Comparison of ENCODE assay signal across 20 cellular contexts in the genomic region with DNA sequence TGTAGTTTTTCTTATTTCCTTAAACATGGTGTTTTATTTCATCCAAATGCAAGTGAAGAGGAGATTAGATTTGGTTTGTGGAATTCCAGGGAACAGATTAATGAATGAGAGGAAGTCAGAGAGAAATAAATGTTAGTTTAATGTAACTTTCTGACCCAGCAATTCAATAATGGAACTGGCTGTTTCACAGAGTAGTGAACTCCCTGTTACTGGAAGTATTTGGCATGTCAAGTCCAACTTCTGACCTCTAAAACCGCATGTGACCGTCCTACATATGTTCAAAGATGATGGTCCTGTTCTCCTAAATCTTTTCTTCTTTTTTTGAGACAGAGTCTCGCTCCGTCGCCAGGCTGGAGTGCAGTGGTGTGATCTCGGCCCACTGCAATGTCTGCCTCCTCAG. TPM values are rescaled to one million over a fixed set of nuclear protein-coding genes. Genes with fewer than 3 reads are reported as not detected.
A peak's percentile ranks its signal among the peaks of the same experiment; 100 is the strongest.
DNase-seq lines count a peak whose midpoint lies in the region; ATAC-seq, FAIRE-seq and TF ChIP-seq lines count a peak whose summit lies in the region.
"Had no signal": no experiment of that assay in that cellular context is flagged by ENCODE, and none has a peak within 500 bp of the region (broad histone marks: within the 10 kb centered on the region; RNA-seq: fewer than 3 reads in every experiment).

No MANE protein-coding gene starts in this region.

- H3K4me3 ChIP-seq in IMR-90 (ENCODE audit: insufficient read depth, low read depth, low read length) (no peak overlapping the region), esophagus muscularis mucosa (no peak overlapping the region), osteoblast (ENCODE audit: insufficient read depth, low read length) (no peak overlapping the region)
- H3K4me3 ChIP-seq: GM23248 had no signal

- H2BK120ac ChIP-seq in IMR-90 (ENCODE audit: low read depth, low read length): no peak overlapping the region

- 0 out of 2 replicates have a peak overlapping the region, but pooled peaks have one; percentile 13 for H3K14ac ChIP-seq in IMR-90 (replicated peaks; ENCODE audit: low read depth, low read length)

- H4K91ac ChIP-seq in IMR-90 (ENCODE audit: insufficient read depth, low read depth, low read length): no peak overlapping the region

- H3K27ac ChIP-seq in IMR-90 (ENCODE audit: insufficient read depth, low read length) (no peak overlapping the region), esophagus muscularis mucosa (replicated peaks in 1 of 4) (peak overlapping the region in 1 of 4 donors; percentile 7), osteoblast (ENCODE audit: low read depth, low read length) (no peak overlapping the region)
- H3K27ac ChIP-seq: GM23248 had no signal

- no peaks in the 10 kb centered on the region for H3K36me3 ChIP-seq in IMR-90 (ENCODE audit: control insufficient read depth, insufficient read depth, low read length)
- H3K36me3 ChIP-seq in esophagus muscularis mucosa: peaks cover 0 to 5% (median 0%) of the 10 kb centered on the region in 4 donors
- H3K36me3 ChIP-seq in osteoblast (ENCODE audit: insufficient read depth, low read length): no peaks in the 10 kb centered on the region

- intact Hi-C loops in Calu3 (cut with micrococcal nuclease; ENCODE audit: unreplicated experiment): no loop called here
- intact Hi-C loops in IMR-90 (cut with micrococcal nuclease): no loop called here
- intact Hi-C loops in esophagus muscularis mucosa (cut with DNase I): no loop called here

- no peaks in the 10 kb centered on the region for H3K9me3 ChIP-seq in IMR-90 (ENCODE audit: control insufficient read depth, insufficient read depth, low read length)
- H3K9me3 ChIP-seq in esophagus muscularis mucosa: no peaks in the 10 kb centered on the region
- H3K9me3 ChIP-seq in osteoblast (ENCODE audit: low read depth, low read length): no peaks in the 10 kb centered on the region

- ATAC-seq in IMR-90 (ENCODE audit: low read depth) (no peak), left lobe of liver (peak; percentile 71), HG03108 (IDR thresholded peaks at IDR 0.05; ENCODE audit: unreplicated experiment) (no peak)

- no peak for TF ChIP-seq EP300 in esophagus muscularis mucosa (IDR thresholded peaks at IDR 0.05)

- in situ Hi-C loops in IMR-90 (cut with MboI; ENCODE audit: low sequenced_read_pairs): no loop called here

- H3K27me3 ChIP-seq in IMR-90 (ENCODE audit: control insufficient read depth, insufficient read depth, low read length) (no peaks in the 10 kb centered on the region), esophagus muscularis mucosa (no peaks in the 10 kb centered on the region), osteoblast (ENCODE audit: insufficient read depth, low read length) (no peaks in the 10 kb centered on the region)

- H3K79me2 ChIP-seq in osteoblast (ENCODE audit: insufficient read depth, low read length): no peaks in the 10 kb centered on the region

- H3K4me2 ChIP-seq in IMR-90 (ENCODE audit: low read depth, low read length) (no peak overlapping the region), osteoblast (ENCODE audit: insufficient read depth, low read length) (no peak overlapping the region)

- no peaks in the 10 kb centered on the region for H3K79me1 ChIP-seq in IMR-90 (ENCODE audit: low read depth in 1 of 2, low read length in 2 of 2)

- H2BK15ac ChIP-seq in IMR-90 (ENCODE audit: low read depth, low read length): no peak overlapping the region

- no peak overlapping the region for H3K56ac ChIP-seq in IMR-90 (ENCODE audit: extremely low read depth, insufficient read depth, low read length)

- H3K4me1 Mint-ChIP-seq in Calu3 (ENCODE audit: low read depth, unreplicated experiment): peaks cover 72% of the 10 kb centered on the region
- H3K4me1 Mint-ChIP-seq: CD4-positive, alpha-beta memory T cell had no signal

- H3K18ac ChIP-seq in IMR-90 (ENCODE audit: low read depth, low read length): no peak overlapping the region

- no peak overlapping the region for H4K5ac ChIP-seq in IMR-90 (ENCODE audit: low read depth, low read length)

- H2AK9ac ChIP-seq in IMR-90 (replicated peaks; ENCODE audit: low read depth, low read length, poor library complexity): no peak overlapping the region

- BruUV-seq in Calu3 (replicated peaks; lab: Mats Ljungman, UMichigan) (no TSS peak), IMR-90 (replicated peaks; lab: Mats Ljungman, UMichigan) (no TSS peak)

- DNase-seq in Calu3 (no peak), IMR-90 (no peak), left lobe of liver (ENCODE audit: low spot score) (no peak), esophagus muscularis mucosa (ENCODE audit: extremely low spot score) (no peak), NCI-H1436 (lab: John Stamatoyannopoulos, UW) (no peak), osteoblast (ENCODE audit: insufficient read length, low spot score, missing footprints) (no peak)
- DNase-seq: C1 segment of cervical spinal cord; CD4-positive, alpha-beta memory T cell; COR-L47; DMS153; DND-41; GM23248; H7; HCEC 1CT had no signal

- WGBS in IMR-90 (ENCODE audit: extremely low coverage in 2 of 2, insufficient read length in 1 of 2), 2 experiments: 94% methylated on average over 5 of the region's 6 CpGs; no CpG with 5 or more reads in 1 of the 2 experiments
- WGBS in esophagus muscularis mucosa: 89% methylated on average over 6 of the region's 6 CpGs

- no peak overlapping the region for H3K4ac ChIP-seq in IMR-90 (ENCODE audit: low read depth, low read length)

- POLR2A ChIA-PET in IMR-90 (lab: Charles Lee; ENCODE audit: unreplicated experiment): no interaction called here

- CTCF ChIA-PET in Calu3 (lab: Charles Lee) (no interaction called here), IMR-90 (lab: Yijun Ruan, JAX) (interaction anchor here (0.5 kb wide), 1 partner anchor 62 kb away, joined by 3 read pairs; no protein-coding TSS in a partner anchor)

- H2AFZ ChIP-seq in IMR-90 (replicated peaks; ENCODE audit: low read length, poor library complexity): no peak overlapping the region
- H2AFZ ChIP-seq in osteoblast (ENCODE audit: low read length): no peak overlapping the region
- H2AFZ ChIP-seq: GM23248 had no signal

- FAIRE-seq in endometrium (lab: Jason Lieb, UNC): peak; percentile 90
- FAIRE-seq: G401.6, GM12892, GM19239, H1 had no signal

- dilution Hi-C loops in IMR-90 (cut with HindIII; ENCODE audit: low sequenced_read_pairs, unreplicated experiment): no loop called here

- H3K9me1 ChIP-seq in IMR-90 (ENCODE audit: insufficient read depth, low read length): peaks cover 8% of the 10 kb centered on the region

- TF ChIP-seq POLR2A in IMR-90 (IDR thresholded peaks at IDR 0.05; ENCODE audit: low read depth, low read length): no peak
- no peak for TF ChIP-seq POLR2A in esophagus muscularis mucosa (IDR thresholded peaks at IDR 0.05; ENCODE audit: low read depth)

- H2BK20ac ChIP-seq in IMR-90 (ENCODE audit: low read depth, low read length): no peak overlapping the region

- TF ChIP-seq CTCF in Calu3 (IDR thresholded peaks at IDR 0.05; ENCODE audit: unreplicated experiment) (no peak), IMR-90 (conservative IDR thresholded peaks at IDR 0.05; ENCODE audit: low read depth, low read length) (no peak), esophagus muscularis mucosa (IDR thresholded peaks at IDR 0.05) (no peak), osteoblast (IDR thresholded peaks at IDR 0.05; ENCODE audit: extremely low read depth, low read depth, low read length) (no peak)

- H3K23ac ChIP-seq in IMR-90 (ENCODE audit: low read depth, low read length): no peak overlapping the region

- H3K36me3 Mint-ChIP-seq in Calu3 (ENCODE audit: insufficient read depth, unreplicated experiment): peaks cover 18% of the 10 kb centered on the region

- H3K4me1 ChIP-seq in IMR-90 (ENCODE audit: control insufficient read depth, insufficient read depth, low read length) (peaks cover 14% of the 10 kb centered on the region), esophagus muscularis mucosa (peaks cover 0 to 18% (median 10%) of the 10 kb centered on the region in 4 donors), osteoblast (ENCODE audit: insufficient read depth, low read length) (no peaks in the 10 kb centered on the region)

- no peaks in the 10 kb centered on the region for H3K9me3 Mint-ChIP-seq in Calu3 (ENCODE audit: low read depth, unreplicated experiment)

- no peak overlapping the region for H3K9ac ChIP-seq in IMR-90 (ENCODE audit: low read depth, low read length)
- H3K9ac ChIP-seq: GM23248 had no signal

- H4K20me1 ChIP-seq in IMR-90 (ENCODE audit: insufficient read depth, low read length) (no peaks in the 10 kb centered on the region), osteoblast (ENCODE audit: insufficient read depth, low read length) (no peaks in the 10 kb centered on the region)

- H3K4me3 Mint-ChIP-seq in Calu3 (ENCODE audit: low read depth, unreplicated experiment): no peak overlapping the region
- H3K4me3 Mint-ChIP-seq: CD4-positive, alpha-beta memory T cell had no signal

- peak overlapping the region; percentile 52 for H3K27ac Mint-ChIP-seq in Calu3 (ENCODE audit: unreplicated experiment)

- no peak for TF ChIP-seq RAD21 in IMR-90 (IDR thresholded peaks at IDR 0.05; ENCODE audit: low read length)

- H3K27me3 Mint-ChIP-seq in Calu3 (ENCODE audit: unreplicated experiment): no peaks in the 10 kb centered on the region

- H2AK5ac ChIP-seq in IMR-90 (ENCODE audit: low read depth, low read length): no peak overlapping the region

- H2BK5ac ChIP-seq in IMR-90 (ENCODE audit: low read depth, low read length, poor library complexity, severe bottlenecking): no peak overlapping the region

- no peak overlapping the region for H4K8ac ChIP-seq in IMR-90 (ENCODE audit: low read depth in 2 of 2, low read length in 2 of 2)

RNA-seq across cellular contexts. Expression of a gene that starts 18.7 kb away (rescaled TPM):
- 9.7 and 10.3 TPM in 2 replicates for total RNA-seq in Calu3 (2022)
- total RNA-seq in IMR-90 (2012; rRNA removed): 25.0 and 36.4 TPM in 2 replicates
- 41.9 and 60.5 TPM in 2 replicates for polyA plus RNA-seq in IMR-90 (2012; rRNA removed)
- polyA plus RNA-seq in IMR-90 (2012; cell fraction: cytosol; rRNA removed): 26.1 and 52.9 TPM in 2 replicates
- polyA plus RNA-seq in IMR-90 (2012; cell fraction: nucleus; rRNA removed; ENCODE audit: low replicate concordance): 12.7 and 15.9 TPM in 2 replicates
- total RNA-seq in left lobe of liver: 1.5 TPM
- total RNA-seq in esophagus muscularis mucosa: 10 to 100 TPM; 18.3 to 74.7 (median 38.1) TPM
- 35.9 and 38.0 TPM in 2 replicates for total RNA-seq in osteoblast

RNA-seq across cellular contexts. Expression of a gene that starts 35.9 kb away (rescaled TPM):
- total RNA-seq in Calu3 (2022): 5.8 and 8.2 TPM in 2 replicates
- total RNA-seq in IMR-90 (2012; rRNA removed): 0.36 and 0.56 TPM in 2 replicates
- 0.79 and 0.86 TPM in 2 replicates for polyA plus RNA-seq in IMR-90 (2012; rRNA removed)
- polyA plus RNA-seq in IMR-90 (2012; cell fraction: cytosol; rRNA removed): 0.32 and 1.0 TPM in 2 replicates
- polyA plus RNA-seq in IMR-90 (2012; cell fraction: nucleus; rRNA removed; ENCODE audit: low replicate concordance): 0.34 and 0.54 TPM in 2 replicates
- 0.43 TPM for total RNA-seq in left lobe of liver
- total RNA-seq in esophagus muscularis mucosa: 1 to 10 TPM in 3 of 4 donors, under 1 TPM in 1; 0.83 to 4.0 (median 2.0) TPM
- total RNA-seq in osteoblast: 0.88 and 1.1 TPM in 2 replicates

RNA-seq across cellular contexts. Expression of a gene that starts 43.4 kb away (rescaled TPM):
- total RNA-seq in Calu3 (2022) (44.4 and 49.4 TPM in 2 replicates), IMR-90 (2012; rRNA removed) (22.5 and 27.4 TPM in 2 replicates), left lobe of liver (26.0 TPM), esophagus muscularis mucosa (10 to 100 TPM; 13.3 to 20.3 (median 14.6) TPM), osteoblast (32.2 and 41.8 TPM in 2 replicates)
- 17.1 and 19.0 TPM in 2 replicates for polyA plus RNA-seq in IMR-90 (2012; rRNA removed)
- polyA plus RNA-seq in IMR-90 (2012; cell fraction: cytosol; rRNA removed): 15.3 and 24.8 TPM in 2 replicates
- polyA plus RNA-seq in IMR-90 (2012; cell fraction: nucleus; rRNA removed; ENCODE audit: low replicate concordance): 12.0 and 14.1 TPM in 2 replicates
